Comparison of ENCODE assay signal across 9 cellular contexts in the genomic region with DNA sequence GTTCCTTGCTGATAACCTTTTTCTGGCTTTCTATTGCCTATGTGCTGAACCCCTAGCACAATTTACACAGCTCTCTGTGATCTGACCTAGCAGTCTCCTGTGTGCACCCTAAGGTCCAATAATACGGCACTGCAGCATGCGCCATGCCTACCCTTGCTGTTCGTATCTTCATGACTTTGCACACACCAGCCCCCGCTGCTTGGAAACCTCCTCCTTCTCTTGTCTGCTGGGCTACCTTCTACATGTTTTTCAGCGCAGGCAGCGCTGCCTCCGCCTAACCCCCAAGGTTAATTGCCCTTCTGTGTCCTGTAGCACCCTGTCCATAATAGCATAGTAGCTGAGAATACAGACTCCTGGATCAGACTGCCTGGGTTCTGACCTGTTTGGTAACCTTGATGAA. TPM values are rescaled to one million over a fixed set of nuclear protein-coding genes. Genes with fewer than 3 reads are reported as not detected.
A peak's percentile ranks its signal among the peaks of the same experiment; 100 is the strongest.
DNase-seq lines count a peak whose midpoint lies in the region; ATAC-seq and TF ChIP-seq lines count a peak whose summit lies in the region.
"Had no signal": no experiment of that assay in that cellular context is flagged by ENCODE, and none has a peak within 500 bp of the region (broad histone marks: within the 10 kb centered on the region; RNA-seq: fewer than 3 reads in every experiment).

No MANE protein-coding gene starts in this region.

- no peak overlapping the region for H2AFZ ChIP-seq in PC-9

- H3K79me2 ChIP-seq in PC-9 (ENCODE audit: low read depth), result peaks cover 48% of the 10 kb centered on the region

- ATAC-seq in gastrocnemius medialis, result no peak
- no peak for ATAC-seq in HG03280 (IDR thresholded peaks at IDR 0.05; ENCODE audit: unreplicated experiment)

- no peaks in the 10 kb centered on the region for H3K27me3 ChIP-seq in PC-9 (ENCODE audit: insufficient read depth, low read depth)
- H3K27me3 ChIP-seq in gastrocnemius medialis, result no peaks in the 10 kb centered on the region

- H3K36me3 ChIP-seq in PC-9 (ENCODE audit: low read depth), result no peaks in the 10 kb centered on the region
- no peaks in the 10 kb centered on the region for H3K36me3 ChIP-seq in gastrocnemius medialis

- H3K4me2 ChIP-seq in PC-9, result peak overlapping the region; percentile 100

- CTCF ChIA-PET in PC-9 (lab: Charles Lee), result no interaction called here

- no peaks in the 10 kb centered on the region for H3K9me2 ChIP-seq in PC-9 (ENCODE audit: insufficient read depth)

- TF ChIP-seq CTCF in GM12865 (IDR thresholded peaks at IDR 0.05; ENCODE audit: insufficient read depth, low read depth, low read length, missing control alignments) (no peak), PC-9 (conservative IDR thresholded peaks at IDR 0.05) (no peak), epithelial cell of proximal tubule (conservative IDR thresholded peaks at IDR 0.05; ENCODE audit: low read depth, low read length) (no peak), gastrocnemius medialis (IDR thresholded peaks at IDR 0.05 in 4 of 5, conservative IDR thresholded peaks at IDR 0.05 in 1 of 5) (no peak), GM13977 (IDR thresholded peaks at IDR 0.05; ENCODE audit: extremely low read depth, insufficient read depth, missing control alignments) (no peak)

- BruUV-seq in PC-9 (replicated peaks; lab: Mats Ljungman, UMichigan), result no TSS peak

- H3K27ac ChIP-seq in PC-9 (no peak overlapping the region), gastrocnemius medialis (no peak overlapping the region)

- DNase-seq in GM12865 (ENCODE audit: low read depth) (no peak), PC-9 (no peak), epithelial cell of proximal tubule (ENCODE audit: low read depth) (no peak), gastrocnemius medialis (no peak), AG08395 (ENCODE audit: low spot score) (no peak), GM13977 (ENCODE audit: low spot score) (no peak), hepatic stellate cell (ENCODE audit: low spot score) (no peak)
- DNase-seq: activated naive CD4-positive, alpha-beta T cell treated with anti-CD3 and anti-CD28 coated beads, Interleukin-2, amount 50 U/mL, for 16 hours had no signal

- peaks cover 18% of the 10 kb centered on the region for H3K4me1 ChIP-seq in PC-9 (replicated peaks; ENCODE audit: insufficient read depth)
- peaks cover 50 to 52% of the 10 kb centered on the region in 2 donors for H3K4me1 ChIP-seq in gastrocnemius medialis

- TF ChIP-seq POLR2A in gastrocnemius medialis (IDR thresholded peaks at IDR 0.05), result no peak

- in situ Hi-C loops in gastrocnemius medialis (cut with MboI; ENCODE audit: low sequenced_read_pairs in 4 of 4) (no loop called here), GM13977 (cut with MboI; ENCODE audit: low pct_unique_long_range_greater_than_20kb, low sequenced_read_pairs, unreplicated experiment) (loop anchor here (10.0 kb wide), 1 partner anchor 336 kb away; no protein-coding TSS in a partner anchor)

- H3K4me3 ChIP-seq in GM12865 (ENCODE audit: low read depth, low read length) (peak overlapping the region; percentile 90), PC-9 (peak overlapping the region; percentile 98; the same call in 1 of the 2 replicates), epithelial cell of proximal tubule (ENCODE audit: low read depth, low read length) (peak overlapping the region; percentile 98), gastrocnemius medialis (peak overlapping the region; percentile 76 to 97 (median 92))

- H4K20me1 ChIP-seq in PC-9 (ENCODE audit: insufficient read depth), result no peaks in the 10 kb centered on the region; the same call in 1 of the 2 replicates

- no peaks in the 10 kb centered on the region for H3K9me3 ChIP-seq in PC-9 (ENCODE audit: insufficient read depth, low read depth)
- H3K9me3 ChIP-seq in gastrocnemius medialis, result no peaks in the 10 kb centered on the region

- no peaks in the 10 kb centered on the region; the same call in 1 of the 2 replicates for H3F3A ChIP-seq in PC-9 (ENCODE audit: insufficient read depth, low read depth)

- intact Hi-C loops in PC-9 (cut with micrococcal nuclease; ENCODE audit: unreplicated experiment), result no loop called here
- intact Hi-C loops in gastrocnemius medialis (cut with DNase I; ENCODE audit: low total_unique reads), result loop anchor here (5.0 kb wide), 1 partner anchor 114 kb away; no protein-coding TSS in a partner anchor

- POLR2A ChIA-PET in PC-9 (lab: Charles Lee; ENCODE audit: unreplicated experiment), result no interaction called here

RNA-seq across cellular contexts. Expression of a gene that starts 1.4 kb away (rescaled TPM):
- total RNA-seq in PC-9 (2021) (47.7 and 55.9 TPM in 2 replicates), epithelial cell of proximal tubule (34.0 and 40.7 TPM in 2 replicates), gastrocnemius medialis (10 to 100 TPM; 31.0 to 41.7 (median 41.0) TPM)

RNA-seq across cellular contexts. Expression of a gene that starts 11.6 kb away (rescaled TPM):
- total RNA-seq in PC-9 (2021) (not detected in 2 replicates), epithelial cell of proximal tubule (not detected in 2 replicates), gastrocnemius medialis (1 to 10 TPM in 2 of 4 donors, not detected in 2; 1.5 to 5.1 TPM)

RNA-seq across cellular contexts. Expression of a gene that starts 26.8 kb away (rescaled TPM):
- total RNA-seq in PC-9 (2021) (1.2 and 1.6 TPM in 2 replicates), epithelial cell of proximal tubule (0.07 TPM in 1 of 2 replicates, not detected in the other), gastrocnemius medialis (1,000 to 10,000 TPM; 1,768 to 3,088 (median 2,493) TPM)

RNA-seq across cellular contexts. Expression of a gene that starts 29.9 kb away (rescaled TPM):
- total RNA-seq in PC-9 (2021) (0.75 and 1.1 TPM in 2 replicates), epithelial cell of proximal tubule (not detected in 2 replicates), gastrocnemius medialis (10 to 100 TPM in 1 of 4 donors, 1 to 10 TPM in 3; 2.0 to 11.8 (median 7.1) TPM)

RNA-seq across cellular contexts. Expression of a gene that starts 30.6 kb away (rescaled TPM):
- total RNA-seq in PC-9 (2021), result not detected in 2 replicates
- total RNA-seq in epithelial cell of proximal tubule, result not detected in 2 replicates
- total RNA-seq in gastrocnemius medialis, result not detected

Comparison
In these comparisons a context has a peak if more than half of its experiments do, and no peak if none do; other contexts are left out.
1. RNA of a gene that starts 26.8 kb away (total RNA-seq): 1,768 to 3,088 TPM in gastrocnemius medialis; 1.2 to 1.6 TPM in PC-9 and 0.07 TPM in epithelial cell of proximal tubule; every median in the first group is over 100 times any median in the second.
2. Peak in every context shown above with its lines, with median percentiles within 50 percentile points of each other: H3K4me3 ChIP-seq.